Comparison of ENCODE assay signal across 19 cellular contexts in genomic region chr6:121686611-121687023, GRCh38.
DNase-seq lines count a peak whose midpoint lies in the region; ATAC-seq, FAIRE-seq and TF ChIP-seq lines count a peak whose summit lies in the region.
"Had no signal": no experiment of that assay in that cellular context is flagged by ENCODE, and none has a peak within 500 bp of the region (broad histone marks: within the 10 kb centered on the region; RNA-seq: fewer than 3 reads in every experiment).

No MANE protein-coding gene starts in this region.

- H3K4me1 Mint-ChIP-seq in chondrocyte (ENCODE audit: low read depth): peaks cover 18% of the 10 kb centered on the region

- H3K4me3 Mint-ChIP-seq in chondrocyte (ENCODE audit: unreplicated experiment): peak overlapping the region; percentile 51
- H3K4me3 Mint-ChIP-seq: natural killer cell treated with Interleukin-12 subunit alpha and Interleukin-12 subunit beta and Interleukin-15 and Interleukin-18, amount 100 ng/mL, for 72 hours had no signal

- H3K9me3 ChIP-seq in pancreas: no peaks in the 10 kb centered on the region
- H3K9me3 ChIP-seq: prostate gland had no signal

- H3K9me3 Mint-ChIP-seq in chondrocyte (ENCODE audit: low read depth): no peaks in the 10 kb centered on the region

- no peaks in the 10 kb centered on the region for H3K27me3 Mint-ChIP-seq in chondrocyte (ENCODE audit: low read depth)
- H3K27me3 Mint-ChIP-seq: natural killer cell treated with Interleukin-12 subunit alpha and Interleukin-12 subunit beta and Interleukin-15 and Interleukin-18, amount 100 ng/mL, for 72 hours had no signal

- no peak for FAIRE-seq in pancreas (lab: Jason Lieb, UNC)
- FAIRE-seq: islet of Langerhans had no signal

- ATAC-seq in pancreas (peak in 1 of 4 donors; percentile 25), GM18517 (IDR thresholded peaks at IDR 0.05; ENCODE audit: unreplicated experiment) (no peak), HG03025 (IDR thresholded peaks at IDR 0.05; ENCODE audit: low FRiP score, unreplicated experiment) (no peak)
- ATAC-seq: PC-3 had no signal

- H3K36me3 ChIP-seq in H7 (replicated peaks; ENCODE audit: control insufficient read depth, insufficient read depth, low read length): no peaks in the 10 kb centered on the region
- no peaks in the 10 kb centered on the region for H3K36me3 ChIP-seq in pancreas
- H3K36me3 ChIP-seq: prostate gland, spleen had no signal

- H3K27ac ChIP-seq in pancreas: no peak overlapping the region
- H3K27ac ChIP-seq: prostate gland, spleen had no signal

- H3K27me3 ChIP-seq in H7 (ENCODE audit: control insufficient read depth, insufficient read depth, low read length): no peaks in the 10 kb centered on the region
- no peaks in the 10 kb centered on the region for H3K27me3 ChIP-seq in pancreas
- H3K27me3 ChIP-seq: spleen had no signal

- no peak overlapping the region for H3K27ac Mint-ChIP-seq in chondrocyte (ENCODE audit: unreplicated experiment)
- H3K27ac Mint-ChIP-seq: natural killer cell treated with Interleukin-12 subunit alpha and Interleukin-12 subunit beta and Interleukin-15 and Interleukin-18, amount 100 ng/mL, for 72 hours had no signal

- no peaks in the 10 kb centered on the region for H3K4me1 ChIP-seq in pancreas
- H3K4me1 ChIP-seq: prostate gland, spleen had no signal

- WGBS in pancreas, 2 donors: 88% methylated on average over 19 to 29 of the region's 29 CpGs

- intact Hi-C loops in pancreas (cut with DNase I): no loop called here

- DNase-seq in NCI-H82 (lab: John Stamatoyannopoulos, UW) (peak; percentile 66), NCI-H82 treated with DMSO at 0.1 percent for 48 hours (lab: John Stamatoyannopoulos, UW; ENCODE audit: unreplicated experiment) (no peak), H7 (no peak), chondrocyte (ENCODE audit: low spot score) (peak; percentile 90), pancreas (peak in 4 of 6 donors; percentile 22 to 70 (median 38)), NCI-H526 (lab: John Stamatoyannopoulos, UW) (no peak)
- DNase-seq: 8988T; activated gamma-delta T cell treated with Interleukin-2 at 50 U/mL for 16 hours; anterior cingulate cortex; NCI-H187; NCI-H524; PC-3; spleen; stimulated activated CD8-positive, alpha-beta memory T cell treated with anti-CD3 and anti-CD28 coated beads, Interleukin-4, amount 100 ng/mL, for 48 hours had no signal

- H3K4me3 ChIP-seq in H7 (ENCODE audit: insufficient read depth, low read depth, low read length) (peak overlapping the region; percentile 24), pancreas (no peak overlapping the region)
- H3K4me3 ChIP-seq: prostate gland, spleen had no signal

- TF ChIP-seq CTCF in chondrocyte (IDR thresholded peaks at IDR 0.05) (no peak), pancreas (IDR thresholded peaks at IDR 0.05) (no peak)

- H3K36me3 Mint-ChIP-seq in chondrocyte (ENCODE audit: low read depth): no peaks in the 10 kb centered on the region

Comparison
In these comparisons a context has a peak if more than half of its experiments do, and no peak if none do; other contexts are left out.
1. DNase-seq: peak in NCI-H82 (single experiment), chondrocyte (single experiment) and pancreas (4 of 6); none in NCI-H82 treated with DMSO at 0.1 percent for 48 hours (single experiment), H7 (single experiment) and NCI-H526 (0 of 2).